ENCODE assay signal across 8 cellular contexts in genomic region chr3:53219897-53220483, GRCh38. TPM values are rescaled to one million over a fixed set of nuclear protein-coding genes. Genes with fewer than 3 reads are reported as not detected.
A peak's percentile ranks its signal among the peaks of the same experiment; 100 is the strongest.
DNase-seq lines count a peak whose midpoint lies in the region; ATAC-seq and TF ChIP-seq lines count a peak whose summit lies in the region.

No MANE protein-coding gene starts in this region.

- peak overlapping the region in 1 of 8 donors; percentile 35 for H3K27ac Mint-ChIP-seq in CD8-positive, alpha-beta memory T cell
- H3K27ac Mint-ChIP-seq in activated T-helper 2 cell treated with anti-CD3 and anti-CD28 coated beads, Interferon-gamma antibody, Interleukin-2, Interleukin-4, amounts not matched to agents 10 μg/mL and 5 μg/mL and 100 μg/mL, durations not matched to agents 14 hours and 24 hours and 36 hours = no peak overlapping the region

- H3K36me3 ChIP-seq in CD8-positive, alpha-beta memory T cell (ENCODE audit: insufficient read depth, low read length) = peaks cover 4% of the 10 kb centered on the region
- peaks cover 18 to 23% of the 10 kb centered on the region in 2 donors for H3K36me3 ChIP-seq in thyroid gland

- 48 to 51% methylated on average over 10 of the region's 10 CpGs for WGBS in thyroid gland, 2 donors

- CTCF ChIA-PET in CD8-positive, alpha-beta memory T cell (lab: Charles Lee) = interaction anchor here (1.0 to 1.8 kb wide), 6 partner anchors 9 to 490 kb away, joined by 3 to 5 read pairs (median 4); no protein-coding TSS in a partner anchor
- CTCF ChIA-PET in RWPE1 (lab: Yijun Ruan, JAX) = interaction anchor here (0.6 to 1.4 kb wide), 4 partner anchors 17 to 633 kb away, joined by 3 to 4 read pairs (median 4); no protein-coding TSS in a partner anchor

- peaks cover 3 to 6% (median 5%) of the 10 kb centered on the region in 3 donors for H3K4me1 Mint-ChIP-seq in CD8-positive, alpha-beta memory T cell
- peaks cover 5% of the 10 kb centered on the region for H3K4me1 Mint-ChIP-seq in activated T-helper 2 cell treated with anti-CD3 and anti-CD28 coated beads, Interferon-gamma antibody, Interleukin-2, Interleukin-4, amounts not matched to agents 10 μg/mL and 5 μg/mL and 100 μg/mL, durations not matched to agents 14 hours and 24 hours and 36 hours (ENCODE audit: low read depth)

- no peak overlapping the region for H3K4me3 ChIP-seq in CD8-positive, alpha-beta memory T cell (ENCODE audit: low read length)
- no peak overlapping the region for H3K4me3 ChIP-seq in fibroblast of villous mesenchyme (ENCODE audit: low read depth, low read length)
- H3K4me3 ChIP-seq in thyroid gland (replicated peaks in 1 of 3) = no peak overlapping the region

- POLR2A ChIA-PET in CD8-positive, alpha-beta memory T cell (lab: Charles Lee) = no interaction called here
- POLR2A ChIA-PET in RWPE1 (lab: Yijun Ruan, JAX; ENCODE audit: low non-redundant PET) = interaction anchor here (0.5 kb wide), 1 partner anchor 29 kb away, joined by 4 read pairs; no protein-coding TSS in a partner anchor

- no peak overlapping the region for H3K4me3 Mint-ChIP-seq in CD8-positive, alpha-beta memory T cell
- no peak overlapping the region for H3K4me3 Mint-ChIP-seq in activated T-helper 2 cell treated with anti-CD3 and anti-CD28 coated beads, Interferon-gamma antibody, Interleukin-2, Interleukin-4, amounts not matched to agents 10 μg/mL and 5 μg/mL and 100 μg/mL, durations not matched to agents 14 hours and 24 hours and 36 hours (ENCODE audit: low read depth)

- no peak for TF ChIP-seq POLR2A in thyroid gland (IDR thresholded peaks at IDR 0.05)

- H3K27me3 Mint-ChIP-seq in CD8-positive, alpha-beta memory T cell = peaks cover 0 to 4% of the 10 kb centered on the region in 2 donors
- H3K27me3 Mint-ChIP-seq in activated T-helper 2 cell treated with anti-CD3 and anti-CD28 coated beads, Interferon-gamma antibody, Interleukin-2, Interleukin-4, amounts not matched to agents 10 μg/mL and 5 μg/mL and 100 μg/mL, durations not matched to agents 14 hours and 24 hours and 36 hours (ENCODE audit: low read depth) = no peaks in the 10 kb centered on the region

- no peak overlapping the region for H3K27ac ChIP-seq in CD8-positive, alpha-beta memory T cell (ENCODE audit: low read depth, low read length)
- peak overlapping the region; percentile 72 for H3K27ac ChIP-seq in RWPE1
- no peak overlapping the region for H3K27ac ChIP-seq in thyroid gland

- H3K27me3 ChIP-seq in CD8-positive, alpha-beta memory T cell (ENCODE audit: insufficient read depth, low read length, poor library complexity, severe bottlenecking) = no peaks in the 10 kb centered on the region
- no peaks in the 10 kb centered on the region for H3K27me3 ChIP-seq in thyroid gland

- H3K4me1 ChIP-seq in CD8-positive, alpha-beta memory T cell (ENCODE audit: insufficient read depth, low read length) = peaks cover 3% of the 10 kb centered on the region
- no peaks in the 10 kb centered on the region for H3K4me1 ChIP-seq in thyroid gland

- H3K36me3 Mint-ChIP-seq in CD8-positive, alpha-beta memory T cell = peaks cover 2 to 15% (median 3%) of the 10 kb centered on the region in 3 donors
- H3K36me3 Mint-ChIP-seq in activated T-helper 2 cell treated with anti-CD3 and anti-CD28 coated beads, Interferon-gamma antibody, Interleukin-2, Interleukin-4, amounts not matched to agents 10 μg/mL and 5 μg/mL and 100 μg/mL, durations not matched to agents 14 hours and 24 hours and 36 hours (ENCODE audit: low read depth) = peaks cover 19% of the 10 kb centered on the region

- no peaks in the 10 kb centered on the region for H3K9me3 ChIP-seq in CD8-positive, alpha-beta memory T cell (ENCODE audit: low read length)
- no peaks in the 10 kb centered on the region for H3K9me3 ChIP-seq in thyroid gland

- H3K9me3 Mint-ChIP-seq in CD8-positive, alpha-beta memory T cell = no peaks in the 10 kb centered on the region
- H3K9me3 Mint-ChIP-seq in activated T-helper 2 cell treated with anti-CD3 and anti-CD28 coated beads, Interferon-gamma antibody, Interleukin-2, Interleukin-4, amounts not matched to agents 10 μg/mL and 5 μg/mL and 100 μg/mL, durations not matched to agents 14 hours and 24 hours and 36 hours = no peaks in the 10 kb centered on the region

- peak; percentile 53 to 80 (median 56) for DNase-seq in CD8-positive, alpha-beta memory T cell
- DNase-seq in KG1 (lab: John Stamatoyannopoulos, UW) (peak; percentile 79), RWPE1 (ENCODE audit: low spot score) (peak; percentile 77), fibroblast of villous mesenchyme (ENCODE audit: low read depth) (peak; percentile 76), omental fat pad (ENCODE audit: low spot score) (peak; percentile 70), thyroid gland (peak; percentile 87 to 91)
- peak; percentile 77 for DNase-seq in activated T-helper 2 cell treated with anti-CD3 and anti-CD28 coated beads, Interferon-gamma antibody, Interleukin-2, Interleukin-4, amounts not matched to agents 10 μg/mL and 5 μg/mL and 100 μg/mL, durations not matched to agents 14 hours and 24 hours and 36 hours (ENCODE audit: low spot score)

- ATAC-seq in GM21390 (IDR thresholded peaks at IDR 0.05; ENCODE audit: unreplicated experiment) (peak; percentile 90), omental fat pad (ENCODE audit: low FRiP score) (peak; percentile 71)

- TF ChIP-seq CTCF in RWPE1 (conservative IDR thresholded peaks at IDR 0.05; ENCODE audit: low read depth) = peak; percentile 93
- peak; percentile 99 for TF ChIP-seq CTCF in fibroblast of villous mesenchyme (IDR thresholded peaks at IDR 0.05; ENCODE audit: insufficient read depth, low read depth, low read length)
- peak in 1 of 3 donors; percentile 50 for TF ChIP-seq CTCF in omental fat pad (IDR thresholded peaks at IDR 0.05)
- TF ChIP-seq CTCF in thyroid gland (IDR thresholded peaks at IDR 0.05) = peak; percentile 71 to 91 (median 90)

- intact Hi-C loops in activated T-helper 2 cell treated with anti-CD3 and anti-CD28 coated beads, Interferon-gamma antibody, Interleukin-2, Interleukin-4, amounts not matched to agents 10 μg/mL and 5 μg/mL and 100 μg/mL, durations not matched to agents 14 hours and 24 hours and 36 hours (cut with micrococcal nuclease) = no loop called here
- intact Hi-C loops in thyroid gland (cut with DNase I) = no loop called here

RNA-seq across cellular contexts. Expression of gene TKT, which starts 35.8 kb away (rescaled TPM):
- 100 to 1,000 TPM; 173 to 182 TPM for total RNA-seq in CD8-positive, alpha-beta memory T cell
- 59.3 TPM for polyA plus RNA-seq in CD8-positive, alpha-beta memory T cell
- 363 and 374 TPM in 2 replicates for total RNA-seq in activated T-helper 2 cell treated with anti-CD3 and anti-CD28 coated beads, Interferon-gamma antibody, Interleukin-2, Interleukin-4, amounts not matched to agents 10 μg/mL and 5 μg/mL and 100 μg/mL, durations not matched to agents 14 hours and 24 hours and 36 hours
- total RNA-seq in fibroblast of villous mesenchyme (483 and 591 TPM in 2 replicates), omental fat pad (100 to 1,000 TPM; 187 to 325 (median 254) TPM), thyroid gland (100 to 1,000 TPM; 468 to 962 (median 800) TPM)

RNA-seq across cellular contexts. Expression of gene PRKCD, which starts 59.0 kb away (rescaled TPM):
- 10 to 100 TPM; 27.2 to 27.3 TPM for total RNA-seq in CD8-positive, alpha-beta memory T cell
- polyA plus RNA-seq in CD8-positive, alpha-beta memory T cell = 27.3 TPM
- total RNA-seq in activated T-helper 2 cell treated with anti-CD3 and anti-CD28 coated beads, Interferon-gamma antibody, Interleukin-2, Interleukin-4, amounts not matched to agents 10 μg/mL and 5 μg/mL and 100 μg/mL, durations not matched to agents 14 hours and 24 hours and 36 hours = 30.6 and 31.7 TPM in 2 replicates
- total RNA-seq in fibroblast of villous mesenchyme = 1.7 and 2.6 TPM in 2 replicates
- 10 to 100 TPM; 21.5 to 39.9 (median 30.3) TPM for total RNA-seq in omental fat pad
- 100 to 1,000 TPM in 1 of 4 donors, 10 to 100 TPM in 3; 32.0 to 154 (median 71.4) TPM for total RNA-seq in thyroid gland
